1 cellular context compared by ENCODE assay signal in the genomic region with DNA sequence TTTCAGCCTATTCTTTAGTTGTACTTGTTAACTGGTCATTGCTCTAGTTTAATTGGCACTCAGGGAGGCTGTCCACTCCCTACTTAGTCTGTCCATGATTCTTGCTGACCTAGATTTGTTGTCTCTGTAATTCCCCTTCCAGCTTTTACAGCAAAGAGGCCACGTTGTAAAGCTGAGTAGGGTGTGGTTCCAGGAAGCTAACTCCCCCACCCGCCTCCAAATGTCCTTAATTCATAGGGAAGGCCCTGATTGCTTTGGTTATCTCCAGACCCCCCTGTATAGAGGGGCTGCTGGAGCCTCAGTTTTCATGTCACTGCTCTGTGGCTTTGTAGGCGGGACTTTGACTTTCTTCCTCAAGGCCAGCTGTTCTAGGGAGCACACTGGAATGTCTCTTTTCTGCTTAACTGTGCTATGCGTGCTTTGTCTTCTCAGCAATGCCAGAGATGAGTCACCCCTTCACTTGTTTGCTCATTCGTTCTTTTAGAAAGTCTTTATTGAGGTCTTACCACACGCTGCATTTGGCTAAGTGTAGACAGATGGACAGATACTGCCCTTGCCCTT.
TF ChIP-seq lines count a peak whose summit lies in the region.

No MANE protein-coding gene starts in this region.

TF ChIP-seq in HepG2, 621 proteins besides CTCF, POLR2A, EP300 and RAD21 (continued from another document and continues in another):
- TF ChIP-seq SOX13 (IDR thresholded peaks at IDR 0.05) (peak; percentile 41; the same call in 1 of the 2 replicates), SOX13 (CRISPR knock-in tag; conservative IDR thresholded peaks at IDR 0.05 in 1 of 2, IDR thresholded peaks at IDR 0.05 in 1 of 2) (peak in 1 of 2 experiments; percentile 89; a peak in 2 of 4 replicates), HOXA5 (CRISPR knock-in tag; IDR thresholded peaks at IDR 0.05) (no peak), NCOA2 (CRISPR knock-in tag; IDR thresholded peaks at IDR 0.05) (peak; percentile 62), GABPB1 (CRISPR knock-in tag; IDR thresholded peaks at IDR 0.05) (no peak), ZNF83 (CRISPR knock-in tag; IDR thresholded peaks at IDR 0.05; ENCODE audit: borderline replicate concordance) (no peak), RXRA (CRISPR knock-in tag; IDR thresholded peaks at IDR 0.05) (no peak; the same call in 1 of the 2 replicates), RELA (CRISPR knock-in tag; IDR thresholded peaks at IDR 0.05) (no peak), SOX5 (CRISPR knock-in tag; IDR thresholded peaks at IDR 0.05; ENCODE audit: borderline replicate concordance) (peak; percentile 80; the same call in 1 of the 2 replicates), YY1 (IDR thresholded peaks at IDR 0.05; ENCODE audit: insufficient read depth, insufficient replicate concordance, low read depth, low read length) (no peak), NBN (conservative IDR thresholded peaks at IDR 0.05) (no peak), ZSCAN25 (CRISPR knock-in tag; IDR thresholded peaks at IDR 0.05) (no peak), MTA3 (CRISPR knock-in tag; IDR thresholded peaks at IDR 0.05) (no peak), TBP (CRISPR knock-in tag; IDR thresholded peaks at IDR 0.05) (no peak), BHLHE40 (IDR thresholded peaks at IDR 0.05; ENCODE audit: low read length) (no peak), PAF1 (CRISPR knock-in tag; IDR thresholded peaks at IDR 0.05) (no peak), RFX1 (IDR thresholded peaks at IDR 0.05) (no peak), CENPX (CRISPR knock-in tag; IDR thresholded peaks at IDR 0.05) (no peak), KAT8 (CRISPR knock-in tag; IDR thresholded peaks at IDR 0.05) (peak; percentile 56; the same call in 1 of the 2 replicates), PHF20 (CRISPR knock-in tag; IDR thresholded peaks at IDR 0.05) (no peak), TEAD3 (CRISPR knock-in tag; optimal IDR thresholded peaks at IDR 0.05; ENCODE audit: borderline replicate concordance) (peak; percentile 85), CBFB (CRISPR knock-in tag; IDR thresholded peaks at IDR 0.05) (no peak), ZFYVE20 (CRISPR knock-in tag; IDR thresholded peaks at IDR 0.05; ENCODE audit: borderline replicate concordance, low read depth) (no peak), AGO1 (IDR thresholded peaks at IDR 0.05; ENCODE audit: low read depth, low read length, poor library complexity, severe bottlenecking) (no peak), RCOR2 (CRISPR knock-in tag; IDR thresholded peaks at IDR 0.05) (no peak), RARG (CRISPR knock-in tag; IDR thresholded peaks at IDR 0.05; ENCODE audit: low read depth) (no peak), SP5 (CRISPR knock-in tag; IDR thresholded peaks at IDR 0.05; ENCODE audit: borderline replicate concordance, low read depth) (peak; percentile 84), IRX3 (CRISPR knock-in tag; IDR thresholded peaks at IDR 0.05; ENCODE audit: borderline replicate concordance, low read depth) (no peak), TBX2 (CRISPR knock-in tag; IDR thresholded peaks at IDR 0.05; ENCODE audit: borderline replicate concordance) (0 out of 2 replicates have a peak, but pooled peaks have one; percentile 25), AKAP8 (CRISPR knock-in tag; IDR thresholded peaks at IDR 0.05) (no peak), TGIF2 (CRISPR knock-in tag; IDR thresholded peaks at IDR 0.05) (no peak), MBD4 (IDR thresholded peaks at IDR 0.05; ENCODE audit: borderline replicate concordance, low read length) (no peak), ZNF256 (CRISPR knock-in tag; conservative IDR thresholded peaks at IDR 0.05) (no peak), ZBTB38 (CRISPR knock-in tag; IDR thresholded peaks at IDR 0.05) (no peak), SMAD3 (CRISPR knock-in tag; IDR thresholded peaks at IDR 0.05) (no peak), CCDC6 (CRISPR knock-in tag; IDR thresholded peaks at IDR 0.05) (no peak)
- TF ChIP-seq, protein P1, sequence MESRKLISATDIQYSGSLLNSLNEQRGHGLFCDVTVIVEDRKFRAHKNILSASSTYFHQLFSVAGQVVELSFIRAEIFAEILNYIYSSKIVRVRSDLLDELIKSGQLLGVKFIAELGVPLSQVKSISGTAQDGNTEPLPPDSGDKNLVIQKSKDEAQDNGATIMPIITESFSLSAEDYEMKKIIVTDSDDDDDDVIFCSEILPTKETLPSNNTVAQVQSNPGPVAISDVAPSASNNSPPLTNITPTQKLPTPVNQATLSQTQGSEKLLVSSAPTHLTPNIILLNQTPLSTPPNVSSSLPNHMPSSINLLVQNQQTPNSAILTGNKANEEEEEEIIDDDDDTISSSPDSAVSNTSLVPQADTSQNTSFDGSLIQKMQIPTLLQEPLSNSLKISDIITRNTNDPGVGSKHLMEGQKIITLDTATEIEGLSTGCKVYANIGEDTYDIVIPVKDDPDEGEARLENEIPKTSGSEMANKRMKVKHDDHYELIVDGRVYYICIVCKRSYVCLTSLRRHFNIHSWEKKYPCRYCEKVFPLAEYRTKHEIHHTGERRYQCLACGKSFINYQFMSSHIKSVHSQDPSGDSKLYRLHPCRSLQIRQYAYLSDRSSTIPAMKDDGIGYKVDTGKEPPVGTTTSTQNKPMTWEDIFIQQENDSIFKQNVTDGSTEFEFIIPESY (CRISPR knock-in tag; IDR thresholded peaks at IDR 0.05) = no peak
- TF ChIP-seq, protein P2, sequence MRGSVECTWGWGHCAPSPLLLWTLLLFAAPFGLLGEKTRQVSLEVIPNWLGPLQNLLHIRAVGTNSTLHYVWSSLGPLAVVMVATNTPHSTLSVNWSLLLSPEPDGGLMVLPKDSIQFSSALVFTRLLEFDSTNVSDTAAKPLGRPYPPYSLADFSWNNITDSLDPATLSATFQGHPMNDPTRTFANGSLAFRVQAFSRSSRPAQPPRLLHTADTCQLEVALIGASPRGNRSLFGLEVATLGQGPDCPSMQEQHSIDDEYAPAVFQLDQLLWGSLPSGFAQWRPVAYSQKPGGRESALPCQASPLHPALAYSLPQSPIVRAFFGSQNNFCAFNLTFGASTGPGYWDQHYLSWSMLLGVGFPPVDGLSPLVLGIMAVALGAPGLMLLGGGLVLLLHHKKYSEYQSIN (CRISPR knock-in tag; IDR thresholded peaks at IDR 0.05; ENCODE audit: borderline replicate concordance) = no peak
- TF ChIP-seq, protein P3, sequence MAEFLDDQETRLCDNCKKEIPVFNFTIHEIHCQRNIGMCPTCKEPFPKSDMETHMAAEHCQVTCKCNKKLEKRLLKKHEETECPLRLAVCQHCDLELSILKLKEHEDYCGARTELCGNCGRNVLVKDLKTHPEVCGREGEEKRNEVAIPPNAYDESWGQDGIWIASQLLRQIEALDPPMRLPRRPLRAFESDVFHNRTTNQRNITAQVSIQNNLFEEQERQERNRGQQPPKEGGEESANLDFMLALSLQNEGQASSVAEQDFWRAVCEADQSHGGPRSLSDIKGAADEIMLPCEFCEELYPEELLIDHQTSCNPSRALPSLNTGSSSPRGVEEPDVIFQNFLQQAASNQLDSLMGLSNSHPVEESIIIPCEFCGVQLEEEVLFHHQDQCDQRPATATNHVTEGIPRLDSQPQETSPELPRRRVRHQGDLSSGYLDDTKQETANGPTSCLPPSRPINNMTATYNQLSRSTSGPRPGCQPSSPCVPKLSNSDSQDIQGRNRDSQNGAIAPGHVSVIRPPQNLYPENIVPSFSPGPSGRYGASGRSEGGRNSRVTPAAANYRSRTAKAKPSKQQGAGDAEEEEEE (CRISPR knock-in tag; IDR thresholded peaks at IDR 0.05; ENCODE audit: borderline replicate concordance) = no peak
- TF ChIP-seq, protein P4, sequence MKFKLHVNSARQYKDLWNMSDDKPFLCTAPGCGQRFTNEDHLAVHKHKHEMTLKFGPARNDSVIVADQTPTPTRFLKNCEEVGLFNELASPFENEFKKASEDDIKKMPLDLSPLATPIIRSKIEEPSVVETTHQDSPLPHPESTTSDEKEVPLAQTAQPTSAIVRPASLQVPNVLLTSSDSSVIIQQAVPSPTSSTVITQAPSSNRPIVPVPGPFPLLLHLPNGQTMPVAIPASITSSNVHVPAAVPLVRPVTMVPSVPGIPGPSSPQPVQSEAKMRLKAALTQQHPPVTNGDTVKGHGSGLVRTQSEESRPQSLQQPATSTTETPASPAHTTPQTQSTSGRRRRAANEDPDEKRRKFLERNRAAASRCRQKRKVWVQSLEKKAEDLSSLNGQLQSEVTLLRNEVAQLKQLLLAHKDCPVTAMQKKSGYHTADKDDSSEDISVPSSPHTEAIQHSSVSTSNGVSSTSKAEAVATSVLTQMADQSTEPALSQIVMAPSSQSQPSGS (CRISPR knock-in tag; IDR thresholded peaks at IDR 0.05) = no peak
- TF ChIP-seq, protein P5, sequence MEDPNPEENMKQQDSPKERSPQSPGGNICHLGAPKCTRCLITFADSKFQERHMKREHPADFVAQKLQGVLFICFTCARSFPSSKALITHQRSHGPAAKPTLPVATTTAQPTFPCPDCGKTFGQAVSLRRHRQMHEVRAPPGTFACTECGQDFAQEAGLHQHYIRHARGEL (CRISPR knock-in tag; IDR thresholded peaks at IDR 0.05) = no peak
- TF ChIP-seq, protein P6, sequence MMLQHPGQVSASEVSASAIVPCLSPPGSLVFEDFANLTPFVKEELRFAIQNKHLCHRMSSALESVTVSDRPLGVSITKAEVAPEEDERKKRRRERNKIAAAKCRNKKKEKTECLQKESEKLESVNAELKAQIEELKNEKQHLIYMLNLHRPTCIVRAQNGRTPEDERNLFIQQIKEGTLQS (CRISPR knock-in tag; IDR thresholded peaks at IDR 0.05) = peak; percentile 94
- TF ChIP-seq, protein P7, sequence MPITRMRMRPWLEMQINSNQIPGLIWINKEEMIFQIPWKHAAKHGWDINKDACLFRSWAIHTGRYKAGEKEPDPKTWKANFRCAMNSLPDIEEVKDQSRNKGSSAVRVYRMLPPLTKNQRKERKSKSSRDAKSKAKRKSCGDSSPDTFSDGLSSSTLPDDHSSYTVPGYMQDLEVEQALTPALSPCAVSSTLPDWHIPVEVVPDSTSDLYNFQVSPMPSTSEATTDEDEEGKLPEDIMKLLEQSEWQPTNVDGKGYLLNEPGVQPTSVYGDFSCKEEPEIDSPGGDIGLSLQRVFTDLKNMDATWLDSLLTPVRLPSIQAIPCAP (CRISPR knock-in tag; IDR thresholded peaks at IDR 0.05; ENCODE audit: low read depth) = no peak
- TF ChIP-seq, protein P8, sequence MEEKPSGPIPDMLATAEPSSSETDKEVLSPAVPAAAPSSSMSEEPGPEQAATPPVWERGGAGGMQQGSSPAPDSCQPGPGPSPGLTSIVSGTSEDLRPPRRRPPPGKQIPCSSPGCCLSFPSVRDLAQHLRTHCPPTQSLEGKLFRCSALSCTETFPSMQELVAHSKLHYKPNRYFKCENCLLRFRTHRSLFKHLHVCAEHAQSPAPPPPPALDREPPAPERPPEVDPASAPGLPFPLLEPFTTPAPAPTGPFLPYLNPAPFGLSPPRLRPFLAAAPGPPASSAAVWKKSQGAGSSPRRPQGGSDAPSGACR (CRISPR knock-in tag; IDR thresholded peaks at IDR 0.05) = no peak
- TF ChIP-seq, protein P9, sequence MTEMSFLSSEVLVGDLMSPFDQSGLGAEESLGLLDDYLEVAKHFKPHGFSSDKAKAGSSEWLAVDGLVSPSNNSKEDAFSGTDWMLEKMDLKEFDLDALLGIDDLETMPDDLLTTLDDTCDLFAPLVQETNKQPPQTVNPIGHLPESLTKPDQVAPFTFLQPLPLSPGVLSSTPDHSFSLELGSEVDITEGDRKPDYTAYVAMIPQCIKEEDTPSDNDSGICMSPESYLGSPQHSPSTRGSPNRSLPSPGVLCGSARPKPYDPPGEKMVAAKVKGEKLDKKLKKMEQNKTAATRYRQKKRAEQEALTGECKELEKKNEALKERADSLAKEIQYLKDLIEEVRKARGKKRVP (CRISPR knock-in tag; IDR thresholded peaks at IDR 0.05) = peak in 1 of 2 experiments; percentile 13; a peak in 1 of 4 replicates
- TF ChIP-seq, protein P10, sequence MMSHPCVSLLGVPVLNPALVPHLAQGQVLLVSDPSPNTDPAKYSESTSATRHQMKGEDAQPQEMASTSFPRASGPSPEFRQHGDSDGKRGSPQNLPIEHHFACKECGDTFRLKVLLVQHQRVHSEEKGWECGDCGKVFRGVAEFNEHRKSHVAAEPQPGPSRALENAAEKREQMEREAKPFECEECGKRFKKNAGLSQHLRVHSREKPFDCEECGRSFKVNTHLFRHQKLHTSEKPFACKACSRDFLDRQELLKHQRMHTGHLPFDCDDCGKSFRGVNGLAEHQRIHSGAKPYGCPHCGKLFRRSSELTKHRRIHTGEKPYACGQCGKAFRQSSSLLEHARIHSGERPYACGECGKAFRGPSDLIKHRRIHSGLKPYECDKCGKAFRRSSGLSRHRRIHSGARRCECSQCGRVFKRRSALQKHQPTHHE (CRISPR knock-in tag; IDR thresholded peaks at IDR 0.05; ENCODE audit: borderline replicate concordance) = no peak
- TF ChIP-seq, protein P11, sequence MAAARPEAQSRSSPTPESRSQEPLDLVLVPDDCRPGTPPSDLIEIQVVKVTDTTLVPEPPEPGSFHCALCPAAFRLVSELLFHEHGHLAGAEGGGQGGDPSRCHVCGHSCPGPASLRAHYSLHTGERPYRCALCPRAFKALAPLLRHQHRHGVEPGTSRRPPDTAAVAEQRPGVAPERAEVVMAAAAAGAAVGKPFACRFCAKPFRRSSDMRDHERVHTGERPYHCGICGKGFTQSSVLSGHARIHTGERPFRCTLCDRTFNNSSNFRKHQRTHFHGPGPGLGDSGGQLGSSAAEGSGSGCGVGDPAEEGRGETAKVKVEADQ (CRISPR knock-in tag; IDR thresholded peaks at IDR 0.05; ENCODE audit: borderline replicate concordance) = no peak
- TF ChIP-seq, protein P12, sequence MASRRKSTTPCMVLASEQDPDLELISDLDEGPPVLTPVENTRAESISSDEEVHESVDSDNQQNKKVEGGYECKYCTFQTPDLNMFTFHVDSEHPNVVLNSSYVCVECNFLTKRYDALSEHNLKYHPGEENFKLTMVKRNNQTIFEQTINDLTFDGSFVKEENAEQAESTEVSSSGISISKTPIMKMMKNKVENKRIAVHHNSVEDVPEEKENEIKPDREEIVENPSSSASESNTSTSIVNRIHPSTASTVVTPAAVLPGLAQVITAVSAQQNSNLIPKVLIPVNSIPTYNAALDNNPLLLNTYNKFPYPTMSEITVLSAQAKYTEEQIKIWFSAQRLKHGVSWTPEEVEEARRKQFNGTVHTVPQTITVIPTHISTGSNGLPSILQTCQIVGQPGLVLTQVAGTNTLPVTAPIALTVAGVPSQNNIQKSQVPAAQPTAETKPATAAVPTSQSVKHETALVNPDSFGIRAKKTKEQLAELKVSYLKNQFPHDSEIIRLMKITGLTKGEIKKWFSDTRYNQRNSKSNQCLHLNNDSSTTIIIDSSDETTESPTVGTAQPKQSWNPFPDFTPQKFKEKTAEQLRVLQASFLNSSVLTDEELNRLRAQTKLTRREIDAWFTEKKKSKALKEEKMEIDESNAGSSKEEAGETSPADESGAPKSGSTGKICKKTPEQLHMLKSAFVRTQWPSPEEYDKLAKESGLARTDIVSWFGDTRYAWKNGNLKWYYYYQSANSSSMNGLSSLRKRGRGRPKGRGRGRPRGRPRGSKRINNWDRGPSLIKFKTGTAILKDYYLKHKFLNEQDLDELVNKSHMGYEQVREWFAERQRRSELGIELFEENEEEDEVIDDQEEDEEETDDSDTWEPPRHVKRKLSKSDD (CRISPR knock-in tag; IDR thresholded peaks at IDR 0.05; ENCODE audit: low read depth) = no peak
- TF ChIP-seq, protein P13, sequence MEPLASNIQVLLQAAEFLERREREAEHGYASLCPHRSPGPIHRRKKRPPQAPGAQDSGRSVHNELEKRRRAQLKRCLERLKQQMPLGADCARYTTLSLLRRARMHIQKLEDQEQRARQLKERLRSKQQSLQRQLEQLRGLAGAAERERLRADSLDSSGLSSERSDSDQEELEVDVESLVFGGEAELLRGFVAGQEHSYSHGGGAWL (CRISPR knock-in tag; IDR thresholded peaks at IDR 0.05) = no peak
